9 cellular contexts compared by ENCODE assay signal in the genomic region with DNA sequence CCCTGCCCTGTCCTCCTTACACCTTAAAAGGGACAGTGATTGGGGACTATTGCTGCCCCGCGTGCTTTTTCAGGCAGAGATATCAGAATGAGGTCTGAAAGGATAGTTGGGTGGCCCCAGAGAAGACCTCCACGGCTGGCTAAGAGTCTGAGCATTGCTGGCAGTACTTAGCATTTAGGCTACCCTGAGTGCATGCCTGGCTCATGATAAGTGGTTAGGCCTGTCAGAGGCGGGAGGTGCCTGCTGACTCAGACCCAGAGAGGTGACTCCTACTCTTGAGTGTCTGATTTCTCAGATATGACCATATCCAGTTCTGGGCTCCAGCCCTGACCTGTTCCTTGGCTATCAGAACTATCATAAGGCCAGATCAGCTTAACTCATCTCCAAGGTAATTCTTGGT.
DNase-seq lines count a peak whose midpoint lies in the region; ATAC-seq, FAIRE-seq and TF ChIP-seq lines count a peak whose summit lies in the region.
"Had no signal": no experiment of that assay in that cellular context is flagged by ENCODE, and none has a peak within 500 bp of the region (broad histone marks: within the 10 kb centered on the region; RNA-seq: fewer than 3 reads in every experiment).

No MANE protein-coding gene starts in this region.

- H3K4me3 ChIP-seq in skeletal muscle tissue (ENCODE audit: low read length in 3 of 3): no peak overlapping the region
- H3K4me3 ChIP-seq: BLaER1 treated with 17β-estradiol and CSF1 and Interleukin-3, amounts not matched to agents 10 nM and 100 nM had no signal

- H3K27ac ChIP-seq in foreskin keratinocyte (peak overlapping the region; percentile 71), skeletal muscle tissue (ENCODE audit: low read depth, low read length) (peak overlapping the region; percentile 84)
- H3K27ac ChIP-seq: BLaER1 treated with 17β-estradiol and CSF1 and Interleukin-3, amounts not matched to agents 10 nM and 100 nM had no signal

- H3K27me3 ChIP-seq in foreskin keratinocyte (no peaks in the 10 kb centered on the region), skeletal muscle tissue (ENCODE audit: control insufficient read depth in 3 of 3, insufficient read depth in 3 of 3, low read length in 3 of 3) (no peaks in the 10 kb centered on the region)
- H3K27me3 ChIP-seq: BLaER1 treated with 17β-estradiol and CSF1 and Interleukin-3, amounts not matched to agents 10 nM and 100 nM had no signal

- no peak overlapping the region for H3K4me3 Mint-ChIP-seq in effector memory CD8-positive, alpha-beta T cell

- H3K4me1 Mint-ChIP-seq in effector memory CD8-positive, alpha-beta T cell (ENCODE audit: low read depth in 2 of 2): no peaks in the 10 kb centered on the region

- no peak overlapping the region for H3K9ac ChIP-seq in skeletal muscle tissue (ENCODE audit: low read depth in 1 of 3, low read length in 3 of 3)
- H3K9ac ChIP-seq: BLaER1 treated with 17β-estradiol and CSF1 and Interleukin-3, amounts not matched to agents 10 nM and 100 nM had no signal

- no peak overlapping the region for H3K27ac Mint-ChIP-seq in effector memory CD8-positive, alpha-beta T cell

- H3K36me3 ChIP-seq in skeletal muscle tissue (ENCODE audit: control insufficient read depth in 3 of 3, insufficient read depth in 3 of 3, low read length in 3 of 3): no peaks in the 10 kb centered on the region

- H3K27me3 Mint-ChIP-seq in effector memory CD8-positive, alpha-beta T cell: peaks cover 0 to 4% of the 10 kb centered on the region in 2 donors

- FAIRE-seq in RCC 7860 (lab: Jason Lieb, UNC): peak; percentile 92

- H3K9me3 Mint-ChIP-seq in effector memory CD8-positive, alpha-beta T cell: no peaks in the 10 kb centered on the region

- DNase-seq in NCI-H345 (lab: John Stamatoyannopoulos, UW) (peak; percentile 11), NCI-H345 treated with DMSO at 0.1 percent for 48 hours (lab: John Stamatoyannopoulos, UW; ENCODE audit: unreplicated experiment) (no peak), RCC 7860 (ENCODE audit: low spot score) (peak; percentile 95), foreskin keratinocyte (peak; percentile 88 to 94), cerebellar nuclear complex (lab: John Stamatoyannopoulos, UW) (no peak)
- no peak for DNase-seq in effector memory CD8-positive, alpha-beta T cell

- H3K4me1 ChIP-seq in foreskin keratinocyte (peaks cover 27% of the 10 kb centered on the region), skeletal muscle tissue (ENCODE audit: control insufficient read depth in 3 of 3, insufficient read depth in 3 of 3, low read length in 3 of 3) (peaks cover 37 to 54% (median 40%) of the 10 kb centered on the region in 3 donors)

- H3K9me3 ChIP-seq in skeletal muscle tissue (ENCODE audit: control insufficient read depth in 3 of 3, low read length in 3 of 3): no peaks in the 10 kb centered on the region
- H3K9me3 ChIP-seq: BLaER1 treated with 17β-estradiol and CSF1 and Interleukin-3, amounts not matched to agents 10 nM and 100 nM had no signal

- no peak for TF ChIP-seq CTCF in foreskin keratinocyte (conservative IDR thresholded peaks at IDR 0.05)

- H3K36me3 Mint-ChIP-seq in effector memory CD8-positive, alpha-beta T cell (ENCODE audit: insufficient read depth): no peaks in the 10 kb centered on the region

- ATAC-seq in HG02981 (IDR thresholded peaks at IDR 0.05; ENCODE audit: unreplicated experiment) (peak; percentile 74), foreskin keratinocyte (peak; percentile 98)
- no peak for ATAC-seq in effector memory CD8-positive, alpha-beta T cell (replicated peaks)

Comparison
In these comparisons a context has a peak if more than half of its experiments do, and no peak if none do; other contexts are left out.
1. DNase-seq: peak in NCI-H345 (single experiment), RCC 7860 (single experiment) and foreskin keratinocyte (2 of 2); none in NCI-H345 treated with DMSO at 0.1 percent for 48 hours (single experiment), effector memory CD8-positive, alpha-beta T cell (0 of 3) and cerebellar nuclear complex (0 of 2).